9 cellular contexts compared by ENCODE assay signal in the genomic region with DNA sequence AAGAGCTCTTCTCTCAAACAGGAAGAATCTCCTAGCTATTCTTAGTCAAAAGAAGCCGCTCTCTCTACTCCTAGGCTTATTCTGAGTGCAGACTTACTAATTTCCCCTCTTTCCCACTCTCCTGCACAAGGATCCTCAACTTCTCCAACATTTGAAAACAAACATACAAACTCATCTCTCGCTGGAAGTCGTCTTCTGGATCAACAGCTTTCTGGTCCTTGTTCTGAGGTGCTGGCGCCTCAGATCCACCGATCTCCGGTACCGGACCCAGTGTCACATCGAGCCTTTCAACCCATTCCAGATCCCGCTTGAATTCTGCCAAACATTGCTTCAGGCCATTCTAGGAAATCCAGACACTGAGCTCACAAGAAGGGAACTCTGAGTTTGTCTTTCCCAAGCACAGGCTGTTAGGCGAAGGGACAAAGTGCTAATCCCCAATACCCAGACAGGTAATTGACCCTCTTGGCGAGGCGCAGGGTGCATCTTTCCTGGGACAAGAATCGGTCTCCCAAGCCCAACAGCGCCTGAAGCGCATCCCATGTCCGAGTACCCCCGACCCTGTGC. TPM values are rescaled to one million over a fixed set of nuclear protein-coding genes. Genes with fewer than 3 reads are reported as not detected.
DNase-seq lines count a peak whose midpoint lies in the region; ATAC-seq and TF ChIP-seq lines count a peak whose summit lies in the region.
"Had no signal": no experiment of that assay in that cellular context is flagged by ENCODE, and none has a peak within 500 bp of the region (broad histone marks: within the 10 kb centered on the region; RNA-seq: fewer than 3 reads in every experiment).

No MANE protein-coding gene starts in this region.

- H3K27ac Mint-ChIP-seq in natural killer cell treated with Interleukin-12 subunit alpha and Interleukin-12 subunit beta and Interleukin-15 and Interleukin-18, amount 100 ng/mL, for 72 hours: peak overlapping the region; percentile 89 to 91

- peak overlapping the region; percentile 100 for H3K4me3 Mint-ChIP-seq in natural killer cell treated with Interleukin-12 subunit alpha and Interleukin-12 subunit beta and Interleukin-15 and Interleukin-18, amount 100 ng/mL, for 72 hours

- intact Hi-C loops in dorsolateral prefrontal cortex (cut with DNase I): loop anchor here in 1 of 2 donors (5.0 kb wide), 1 partner anchor 216 kb away; the partner anchor contains the start of genes MED8 and SZT2

- H3K27me3 ChIP-seq in dorsolateral prefrontal cortex: peaks cover 0 to 5% (median 0%) of the 10 kb centered on the region in 45 donors

- H3K4me1 Mint-ChIP-seq in natural killer cell treated with Interleukin-12 subunit alpha and Interleukin-12 subunit beta and Interleukin-15 and Interleukin-18, amount 100 ng/mL, for 72 hours (ENCODE audit: low read depth in 2 of 2): peaks cover 20 to 23% of the 10 kb centered on the region in 2 donors

- peaks cover 30% of the 10 kb centered on the region for H3K36me3 Mint-ChIP-seq in natural killer cell treated with Interleukin-12 subunit alpha and Interleukin-12 subunit beta and Interleukin-15 and Interleukin-18, amount 100 ng/mL, for 72 hours

- no peak for TF ChIP-seq CTCF in GM12864 (IDR thresholded peaks at IDR 0.05; ENCODE audit: low read depth, low read length, missing control alignments)
- TF ChIP-seq CTCF in LNCaP clone FGC (IDR thresholded peaks at IDR 0.05; ENCODE audit: control insufficient read depth, extremely low read depth, insufficient read depth): no peak
- no peak for TF ChIP-seq CTCF in dorsolateral prefrontal cortex (IDR thresholded peaks at IDR 0.05 in 54 of 56, conservative IDR thresholded peaks at IDR 0.05 in 2 of 56; ENCODE audit: low read depth in 1 of 56, partially characterized antibody in 56 of 56)

- peak overlapping the region in 6 of 59 donors; percentile 4 to 64 (median 28) for H3K27ac ChIP-seq in dorsolateral prefrontal cortex

- peaks cover 11 to 16% of the 10 kb centered on the region in 2 donors for H3K27me3 Mint-ChIP-seq in natural killer cell treated with Interleukin-12 subunit alpha and Interleukin-12 subunit beta and Interleukin-15 and Interleukin-18, amount 100 ng/mL, for 72 hours

- no peak for ATAC-seq in natural killer cell treated with Interleukin-12 subunit alpha and Interleukin-12 subunit beta and Interleukin-15 and Interleukin-18, amount 100 ng/mL, for 72 hours
- ATAC-seq in GM21786 (IDR thresholded peaks at IDR 0.05; ENCODE audit: unreplicated experiment): no peak

- H3K4me3 ChIP-seq in GM12864 (ENCODE audit: low read depth, low read length): peak overlapping the region; percentile 82
- H3K4me3 ChIP-seq in LNCaP clone FGC (ENCODE audit: low read depth, low read length): peak overlapping the region; percentile 100
- peak overlapping the region; percentile 62 to 100 (median 92) for H3K4me3 ChIP-seq in dorsolateral prefrontal cortex

- no peaks in the 10 kb centered on the region for H3K9me3 Mint-ChIP-seq in natural killer cell treated with Interleukin-12 subunit alpha and Interleukin-12 subunit beta and Interleukin-15 and Interleukin-18, amount 100 ng/mL, for 72 hours

- DNase-seq in GM12864 (ENCODE audit: low read depth) (no peak), LNCaP clone FGC (ENCODE audit: low read depth) (no peak), dorsolateral prefrontal cortex (no peak), NCI-H524 treated with DMSO at 0.1 percent for 48 hours (lab: John Stamatoyannopoulos, UW) (no peak), NCI-H2029 (lab: John Stamatoyannopoulos, UW) (no peak), SKM-1 (lab: John Stamatoyannopoulos, UW; ENCODE audit: unreplicated experiment) (no peak)
- no peak for DNase-seq in natural killer cell treated with Interleukin-12 subunit alpha and Interleukin-12 subunit beta and Interleukin-15 and Interleukin-18, amount 100 ng/mL, for 72 hours (ENCODE audit: low spot score)

RNA-seq across cellular contexts. Expression of gene EBNA1BP2, which starts 0.7 kb away (rescaled TPM):
- 10 to 100 TPM; 24.8 to 71.9 (median 48.9) TPM for total RNA-seq in dorsolateral prefrontal cortex
- total RNA-seq in natural killer cell treated with Interleukin-12 subunit alpha and Interleukin-12 subunit beta and Interleukin-15 and Interleukin-18, amount 100 ng/mL, for 72 hours: 100 to 1,000 TPM in 1 of 2 donors, 10 to 100 TPM in 1; 76.4 to 152 TPM

RNA-seq across cellular contexts. Expression of gene CFAP57, which starts 0.7 kb away (rescaled TPM):
- 1 to 10 TPM in 89 of 120 experiments, under 1 TPM in 31; 0.50 to 4.2 (median 1.6) TPM for total RNA-seq in dorsolateral prefrontal cortex
- under 1 TPM in 1 of 2 donors, not detected in 1; 0.25 TPM for total RNA-seq in natural killer cell treated with Interleukin-12 subunit alpha and Interleukin-12 subunit beta and Interleukin-15 and Interleukin-18, amount 100 ng/mL, for 72 hours
- total RNA-seq: T-helper 2 cell treated with Interferon-gamma antibody and Interleukin-4, amounts not matched to agents 100 ng/mL and 5 ng/mL, for 36 hours had no signal
